Comparison of ENCODE assay signal across 14 cellular contexts in the genomic region with DNA sequence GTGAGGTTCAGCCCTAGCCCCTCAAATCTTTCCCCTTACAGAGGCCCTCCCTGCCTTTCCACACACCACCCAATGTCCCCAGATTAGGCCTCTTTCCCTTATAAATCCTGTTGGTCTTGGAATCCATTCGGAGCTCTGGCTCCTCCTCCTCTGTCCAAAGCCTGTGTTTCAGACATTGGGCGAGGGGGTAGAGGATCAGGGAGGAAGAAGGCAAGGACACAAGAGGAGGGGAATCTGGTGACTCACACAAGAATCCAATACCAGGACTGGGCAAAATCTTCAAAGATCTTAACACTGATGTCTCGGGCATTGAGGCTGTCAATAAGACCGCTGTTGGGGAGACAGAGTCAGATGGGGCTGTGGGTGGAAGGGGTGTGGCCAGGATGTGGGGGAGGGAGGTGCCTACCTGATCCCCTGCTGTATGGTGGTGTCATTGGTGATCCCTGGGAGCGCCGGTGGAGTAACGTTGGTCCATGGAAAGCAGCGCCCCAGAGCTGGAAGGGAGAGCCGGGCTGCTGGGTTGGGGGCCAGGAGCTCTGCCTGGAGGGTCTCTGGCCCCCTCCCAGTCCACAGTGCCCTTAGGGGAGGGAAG. TPM values are rescaled to one million over a fixed set of nuclear protein-coding genes. Genes with fewer than 3 reads are reported as not detected.
DNase-seq lines count a peak whose midpoint lies in the region; ATAC-seq, FAIRE-seq and TF ChIP-seq lines count a peak whose summit lies in the region.
"Had no signal": no experiment of that assay in that cellular context is flagged by ENCODE, and none has a peak within 500 bp of the region (broad histone marks: within the 10 kb centered on the region; RNA-seq: fewer than 3 reads in every experiment).

No MANE protein-coding gene starts in this region.

- H3K4me1 ChIP-seq in HCT116 (ENCODE audit: control insufficient read depth in 1 of 2, insufficient read depth in 2 of 2, low read length in 2 of 2) (peaks cover 6 to 9% of the 10 kb centered on the region in 2 experiments; a peak in 3 of 4 replicates), astrocyte (ENCODE audit: insufficient read depth, low read length) (no peaks in the 10 kb centered on the region), MM.1S (ENCODE audit: low read length) (no peaks in the 10 kb centered on the region)

- H3K9ac ChIP-seq in HCT116 (ENCODE audit: low read length) (no peak overlapping the region), astrocyte (ENCODE audit: low read length) (no peak overlapping the region), MM.1S (ENCODE audit: low read length) (no peak overlapping the region)

- H3K9me2 ChIP-seq in HCT116 (ENCODE audit: insufficient read depth) (no peaks in the 10 kb centered on the region), MM.1S (replicated peaks; ENCODE audit: insufficient read depth, low read length) (no peaks in the 10 kb centered on the region)

- H3K27ac Mint-ChIP-seq in astrocyte (ENCODE audit: unreplicated experiment), result peak overlapping the region; percentile 77
- no peak overlapping the region for H3K27ac Mint-ChIP-seq in T-helper 17 cell
- H3K27ac Mint-ChIP-seq: activated naive CD4-positive, alpha-beta T cell treated with anti-CD3 and anti-CD28 coated beads for 36 hours had no signal

- RAD21 ChIA-PET in HCT116 (lab: Charles Lee; ENCODE audit: low non-redundant PET in 1 of 2, low total read pairs in 2 of 2, uncharacterized antibody in 2 of 2, unreplicated experiment in 2 of 2), result no interaction called here

- DNase-seq in HCT116 (ENCODE audit: low read depth, low spot score) (no peak), astrocyte (ENCODE audit: low read depth) (peak; percentile 11), kidney tubule cell (ENCODE audit: low spot score) (peak; percentile 18), urothelium cell line (ENCODE audit: low spot score) (peak; percentile 34), MM.1S (no peak), GM19238 (ENCODE audit: insufficient read length, low spot score) (no peak), T-helper 17 cell (no peak)
- DNase-seq: activated naive CD4-positive, alpha-beta T cell treated with anti-CD3 and anti-CD28 coated beads for 36 hours; caudate nucleus; NCI-H1417 treated with DMSO at 0.1 percent for 48 hours; NCI-H446; OCI-M1 had no signal

- H4K20me1 ChIP-seq in HCT116 (ENCODE audit: insufficient read depth), result no peaks in the 10 kb centered on the region
- H4K20me1 ChIP-seq in astrocyte (ENCODE audit: insufficient read depth, low read length), result no peaks in the 10 kb centered on the region
- no peaks in the 10 kb centered on the region for H4K20me1 ChIP-seq in MM.1S (ENCODE audit: insufficient read depth, low read length)

- TF ChIP-seq RAD21 in HCT116 (IDR thresholded peaks at IDR 0.05; ENCODE audit: low read depth), result no peak

- peak; percentile 28; the same call in 1 of the 2 replicates for ATAC-seq in HCT116
- no peak for ATAC-seq in T-helper 17 cell

- H3K4me1 Mint-ChIP-seq in astrocyte (ENCODE audit: low read depth, unreplicated experiment) (peaks cover 11% of the 10 kb centered on the region), T-helper 17 cell (peaks cover 11% of the 10 kb centered on the region)

- CTCF ChIA-PET in HCT116 (lab: Charles Lee), result no interaction called here

- H3K36me3 Mint-ChIP-seq in astrocyte (ENCODE audit: low read depth, unreplicated experiment) (no peaks in the 10 kb centered on the region), T-helper 17 cell (ENCODE audit: low read depth) (no peaks in the 10 kb centered on the region)

- H3K79me2 ChIP-seq in HCT116 (ENCODE audit: insufficient read depth, low read length) (no peaks in the 10 kb centered on the region), astrocyte (ENCODE audit: insufficient read depth, low read length) (no peaks in the 10 kb centered on the region), MM.1S (ENCODE audit: low read length) (no peaks in the 10 kb centered on the region)

- H3K9me3 ChIP-seq in HCT116 (ENCODE audit: control insufficient read depth in 1 of 2, insufficient read depth in 1 of 2, low read depth in 1 of 2, low read length in 2 of 2) (no peaks in the 10 kb centered on the region), astrocyte (ENCODE audit: insufficient read depth, low read depth, low read length) (no peaks in the 10 kb centered on the region), MM.1S (replicated peaks; ENCODE audit: insufficient read depth, low read length) (no peaks in the 10 kb centered on the region), T-helper 17 cell (ENCODE audit: control insufficient read depth, low read length, poor library complexity, severe bottlenecking) (no peaks in the 10 kb centered on the region)

- TF ChIP-seq POLR2A in HCT116 (IDR thresholded peaks at IDR 0.05; ENCODE audit: borderline replicate concordance, extremely low read depth, insufficient read depth, insufficient read length), result no peak

- no peak for TF ChIP-seq CTCF in HCT116 (IDR thresholded peaks at IDR 0.05 in 2 of 3, conservative IDR thresholded peaks at IDR 0.05 in 1 of 3; ENCODE audit: borderline replicate concordance in 1 of 3, insufficient read depth in 1 of 3, low read depth in 2 of 3, low read length in 2 of 3)
- no peak for TF ChIP-seq CTCF in astrocyte (IDR thresholded peaks at IDR 0.05; ENCODE audit: insufficient read depth, low read depth, low read length)
- no peak for TF ChIP-seq CTCF in MM.1S (IDR thresholded peaks at IDR 0.05; ENCODE audit: low read length)

- H3K27me3 ChIP-seq in HCT116 (ENCODE audit: insufficient read depth, low read length), result no peaks in the 10 kb centered on the region
- H3K27me3 ChIP-seq in astrocyte (ENCODE audit: insufficient read depth, low read length), result no peaks in the 10 kb centered on the region
- H3K27me3 ChIP-seq in MM.1S (replicated peaks; ENCODE audit: insufficient read depth, low read length), result peaks cover 20% of the 10 kb centered on the region

- H3K27me3 Mint-ChIP-seq in astrocyte (ENCODE audit: low read depth, unreplicated experiment) (peaks cover 10% of the 10 kb centered on the region), T-helper 17 cell (no peaks in the 10 kb centered on the region)

- H2AFZ ChIP-seq in HCT116 (ENCODE audit: low read depth, low read length, poor library complexity, severe bottlenecking) (no peak overlapping the region), astrocyte (ENCODE audit: low read depth, low read length) (peak overlapping the region; percentile 73), MM.1S (ENCODE audit: low read length) (no peak overlapping the region)

- no peak overlapping the region for H3K27ac ChIP-seq in HCT116 (ENCODE audit: low read depth, low read length)
- H3K27ac ChIP-seq in astrocyte (ENCODE audit: low read depth, low read length), result no peak overlapping the region
- H3K27ac ChIP-seq in MM.1S (ENCODE audit: low read length), result no peak overlapping the region

- FAIRE-seq in astrocyte (lab: Jason Lieb, UNC) (no peak), urothelium cell line (lab: Jason Lieb, UNC) (no peak)
- FAIRE-seq: GM18507 had no signal

- POLR2A ChIA-PET in HCT116 (lab: Charles Lee), result interaction anchor here (1.4 kb wide), 1 partner anchor 9 kb away, joined by 3 read pairs; a partner anchor contains a TSS

- no TSS peak for BruUV-seq in HCT116 (replicated peaks; lab: Mats Ljungman, UMichigan)

- H3K4me3 ChIP-seq in HCT116 (replicated peaks in 1 of 2; ENCODE audit: low read depth in 1 of 2, low read length in 2 of 2) (no peak overlapping the region), astrocyte (ENCODE audit: insufficient read depth, low read depth, low read length) (no peak overlapping the region), MM.1S (ENCODE audit: low read length) (no peak overlapping the region)

- no peaks in the 10 kb centered on the region for H3F3A ChIP-seq in MM.1S (ENCODE audit: insufficient read depth, low read length)

- intact Hi-C loops in HCT116 (cut with micrococcal nuclease), result no loop called here

- no peaks in the 10 kb centered on the region for H3K9me3 Mint-ChIP-seq in astrocyte (ENCODE audit: unreplicated experiment)
- H3K9me3 Mint-ChIP-seq: activated naive CD4-positive, alpha-beta T cell treated with anti-CD3 and anti-CD28 coated beads for 36 hours had no signal

- H3K36me3 ChIP-seq in HCT116 (ENCODE audit: control insufficient read depth in 1 of 2, insufficient read depth in 2 of 2, low read length in 2 of 2) (no peaks in the 10 kb centered on the region), astrocyte (ENCODE audit: insufficient read depth, low read length) (no peaks in the 10 kb centered on the region), MM.1S (replicated peaks; ENCODE audit: insufficient read depth, low read length) (no peaks in the 10 kb centered on the region)

- H3K4me2 ChIP-seq in HCT116 (ENCODE audit: low read length), result no peak overlapping the region
- no peak overlapping the region for H3K4me2 ChIP-seq in astrocyte (ENCODE audit: low read length)
- H3K4me2 ChIP-seq in MM.1S (ENCODE audit: low read depth, low read length), result no peak overlapping the region

- no peak overlapping the region for H3K4me3 Mint-ChIP-seq in astrocyte (ENCODE audit: unreplicated experiment)
- no peak overlapping the region for H3K4me3 Mint-ChIP-seq in T-helper 17 cell
- H3K4me3 Mint-ChIP-seq: activated naive CD4-positive, alpha-beta T cell treated with anti-CD3 and anti-CD28 coated beads for 36 hours had no signal

TF ChIP-seq in HCT116, 20 proteins besides CTCF, POLR2A, EP300 and RAD21 (continues in another document):
- TF ChIP-seq ELF1 (IDR thresholded peaks at IDR 0.05; ENCODE audit: borderline replicate concordance, low read depth) (no peak), CEBPB (IDR thresholded peaks at IDR 0.05; ENCODE audit: low read depth) (no peak), TCF7L2 (IDR thresholded peaks at IDR 0.05; ENCODE audit: borderline replicate concordance, extremely low read depth, insufficient read depth, insufficient read length) (no peak), POLR2AphosphoS5 (IDR thresholded peaks at IDR 0.05; ENCODE audit: low read depth, low read length) (no peak), FOSL1 (IDR thresholded peaks at IDR 0.05; ENCODE audit: low read depth) (no peak), SP1 (IDR thresholded peaks at IDR 0.05; ENCODE audit: low read depth) (no peak)

RNA-seq across cellular contexts. Expression of a gene that starts 7.6 kb away (rescaled TPM):
- 0.74 TPM for total RNA-seq in HCT116 (2021; ENCODE audit: unreplicated experiment)
- polyA plus RNA-seq in HCT116 (2012), result 0.07 and 0.22 TPM in 2 replicates
- 0.23 and 0.29 TPM in 2 replicates for total RNA-seq in astrocyte
- under 1 TPM; 0.10 to 0.13 TPM for total RNA-seq in T-helper 17 cell
- total RNA-seq: temporal lobe had no signal

RNA-seq across cellular contexts. Expression of a gene that starts 8.5 kb away (rescaled TPM):
- total RNA-seq in HCT116 (2021; ENCODE audit: unreplicated experiment) (15.1 TPM), astrocyte (45.0 and 47.3 TPM in 2 replicates), T-helper 17 cell (10 to 100 TPM; 27.1 to 29.6 TPM)
- polyA plus RNA-seq in HCT116 (2012), result 21.8 and 23.0 TPM in 2 replicates

RNA-seq across cellular contexts. Expression of a gene that starts 26.3 kb away (rescaled TPM):
- total RNA-seq in HCT116 (2021; ENCODE audit: unreplicated experiment) (84.0 TPM), astrocyte (32.6 and 35.8 TPM in 2 replicates), T-helper 17 cell (10 to 100 TPM; 40.4 to 46.2 TPM)
- polyA plus RNA-seq in HCT116 (2012), result 79.2 and 79.9 TPM in 2 replicates

RNA-seq across cellular contexts. Expression of a gene that starts 30.7 kb away (rescaled TPM):
- 10.3 TPM for total RNA-seq in HCT116 (2021; ENCODE audit: unreplicated experiment)
- 8.9 and 10.3 TPM in 2 replicates for polyA plus RNA-seq in HCT116 (2012)
- 3.7 and 4.6 TPM in 2 replicates for total RNA-seq in astrocyte
- under 1 TPM; 0.50 to 0.96 TPM for total RNA-seq in T-helper 17 cell

RNA-seq across cellular contexts. Expression of a gene that starts 43.6 kb away (rescaled TPM):
- 214 TPM for total RNA-seq in HCT116 (2021; ENCODE audit: unreplicated experiment)
- 112 and 220 TPM in 2 replicates for polyA plus RNA-seq in HCT116 (2012)
- 64.9 and 77.2 TPM in 2 replicates for total RNA-seq in astrocyte
- total RNA-seq in T-helper 17 cell, result 10 to 100 TPM; 18.0 to 20.5 TPM

Comparison
In these comparisons a context has a peak if more than half of its experiments do, and no peak if none do; other contexts are left out.
1. DNase-seq: peak in astrocyte (single experiment), kidney tubule cell (single experiment) and urothelium cell line (single experiment); none in HCT116 (single experiment), MM.1S (single experiment), GM19238 (single experiment) and T-helper 17 cell (0 of 3).